Comparison of ENCODE assay signal across 1 cellular context in genomic region chr1:101316276-101316675, GRCh38.
TF ChIP-seq lines count a peak whose summit lies in the region.

No MANE protein-coding gene starts in this region.

TF ChIP-seq in GM23338, 12 proteins besides CTCF, POLR2A, EP300 and RAD21 (continued from another document):
- TF ChIP-seq, protein P1, sequence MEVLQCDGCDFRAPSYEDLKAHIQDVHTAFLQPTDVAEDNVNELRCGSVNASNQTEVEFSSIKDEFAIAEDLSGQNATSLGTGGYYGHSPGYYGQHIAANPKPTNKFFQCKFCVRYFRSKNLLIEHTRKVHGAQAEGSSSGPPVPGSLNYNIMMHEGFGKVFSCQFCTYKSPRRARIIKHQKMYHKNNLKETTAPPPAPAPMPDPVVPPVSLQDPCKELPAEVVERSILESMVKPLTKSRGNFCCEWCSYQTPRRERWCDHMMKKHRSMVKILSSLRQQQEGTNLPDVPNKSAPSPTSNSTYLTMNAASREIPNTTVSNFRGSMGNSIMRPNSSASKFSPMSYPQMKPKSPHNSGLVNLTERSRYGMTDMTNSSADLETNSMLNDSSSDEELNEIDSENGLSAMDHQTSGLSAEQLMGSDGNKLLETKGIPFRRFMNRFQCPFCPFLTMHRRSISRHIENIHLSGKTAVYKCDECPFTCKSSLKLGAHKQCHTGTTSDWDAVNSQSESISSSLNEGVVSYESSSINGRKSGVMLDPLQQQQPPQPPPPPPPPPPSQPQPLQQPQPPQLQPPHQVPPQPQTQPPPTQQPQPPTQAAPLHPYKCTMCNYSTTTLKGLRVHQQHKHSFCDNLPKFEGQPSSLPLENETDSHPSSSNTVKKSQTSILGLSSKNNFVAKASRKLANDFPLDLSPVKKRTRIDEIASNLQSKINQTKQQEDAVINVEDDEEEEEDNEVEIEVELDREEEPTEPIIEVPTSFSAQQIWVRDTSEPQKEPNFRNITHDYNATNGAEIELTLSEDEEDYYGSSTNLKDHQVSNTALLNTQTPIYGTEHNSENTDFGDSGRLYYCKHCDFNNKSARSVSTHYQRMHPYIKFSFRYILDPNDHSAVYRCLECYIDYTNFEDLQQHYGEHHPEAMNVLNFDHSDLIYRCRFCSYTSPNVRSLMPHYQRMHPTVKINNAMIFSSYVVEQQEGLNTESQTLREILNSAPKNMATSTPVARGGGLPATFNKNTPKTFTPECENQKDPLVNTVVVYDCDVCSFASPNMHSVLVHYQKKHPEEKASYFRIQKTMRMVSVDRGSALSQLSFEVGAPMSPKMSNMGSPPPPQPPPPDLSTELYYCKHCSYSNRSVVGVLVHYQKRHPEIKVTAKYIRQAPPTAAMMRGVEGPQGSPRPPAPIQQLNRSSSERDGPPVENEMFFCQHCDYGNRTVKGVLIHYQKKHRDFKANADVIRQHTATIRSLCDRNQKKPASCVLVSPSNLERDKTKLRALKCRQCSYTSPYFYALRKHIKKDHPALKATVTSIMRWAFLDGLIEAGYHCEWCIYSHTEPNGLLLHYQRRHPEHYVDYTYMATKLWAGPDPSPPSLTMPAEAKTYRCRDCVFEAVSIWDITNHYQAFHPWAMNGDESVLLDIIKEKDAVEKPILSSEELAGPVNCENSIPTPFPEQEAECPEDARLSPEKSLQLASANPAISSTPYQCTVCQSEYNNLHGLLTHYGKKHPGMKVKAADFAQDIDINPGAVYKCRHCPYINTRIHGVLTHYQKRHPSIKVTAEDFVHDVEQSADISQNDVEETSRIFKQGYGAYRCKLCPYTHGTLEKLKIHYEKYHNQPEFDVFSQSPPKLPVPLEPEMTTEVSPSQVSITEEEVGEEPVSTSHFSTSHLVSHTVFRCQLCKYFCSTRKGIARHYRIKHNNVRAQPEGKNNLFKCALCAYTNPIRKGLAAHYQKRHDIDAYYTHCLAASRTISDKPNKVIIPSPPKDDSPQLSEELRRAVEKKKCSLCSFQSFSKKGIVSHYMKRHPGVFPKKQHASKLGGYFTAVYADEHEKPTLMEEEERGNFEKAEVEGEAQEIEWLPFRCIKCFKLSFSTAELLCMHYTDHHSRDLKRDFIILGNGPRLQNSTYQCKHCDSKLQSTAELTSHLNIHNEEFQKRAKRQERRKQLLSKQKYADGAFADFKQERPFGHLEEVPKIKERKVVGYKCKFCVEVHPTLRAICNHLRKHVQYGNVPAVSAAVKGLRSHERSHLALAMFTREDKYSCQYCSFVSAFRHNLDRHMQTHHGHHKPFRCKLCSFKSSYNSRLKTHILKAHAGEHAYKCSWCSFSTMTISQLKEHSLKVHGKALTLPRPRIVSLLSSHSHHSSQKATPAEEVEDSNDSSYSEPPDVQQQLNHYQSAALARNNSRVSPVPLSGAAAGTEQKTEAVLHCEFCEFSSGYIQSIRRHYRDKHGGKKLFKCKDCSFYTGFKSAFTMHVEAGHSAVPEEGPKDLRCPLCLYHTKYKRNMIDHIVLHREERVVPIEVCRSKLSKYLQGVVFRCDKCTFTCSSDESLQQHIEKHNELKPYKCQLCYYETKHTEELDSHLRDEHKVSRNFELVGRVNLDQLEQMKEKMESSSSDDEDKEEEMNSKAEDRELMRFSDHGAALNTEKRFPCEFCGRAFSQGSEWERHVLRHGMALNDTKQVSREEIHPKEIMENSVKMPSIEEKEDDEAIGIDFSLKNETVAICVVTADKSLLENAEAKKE (CRISPR knock-in tag; IDR thresholded peaks at IDR 0.05), result no peak
- TF ChIP-seq JUNB (IDR thresholded peaks at IDR 0.05; ENCODE audit: unreplicated experiment) (no peak), ZNF331 (CRISPR knock-in tag; IDR thresholded peaks at IDR 0.05; ENCODE audit: low read depth) (no peak), ZNF114 (CRISPR knock-in tag; IDR thresholded peaks at IDR 0.05) (no peak), EZH2 (IDR thresholded peaks at IDR 0.05; ENCODE audit: low read depth, unreplicated experiment) (no peak), NANOG (IDR thresholded peaks at IDR 0.05; ENCODE audit: borderline replicate concordance) (no peak), CREB1 (CRISPR knock-in tag; IDR thresholded peaks at IDR 0.05; ENCODE audit: low read depth) (no peak)
